ENCODE assay signal across 14 cellular contexts in genomic region chr12:120377611-120378010, GRCh38. TPM values are rescaled to one million over a fixed set of nuclear protein-coding genes. Genes with fewer than 3 reads are reported as not detected.
DNase-seq lines count a peak whose midpoint lies in the region; ATAC-seq and TF ChIP-seq lines count a peak whose summit lies in the region.
"Had no signal": no experiment of that assay in that cellular context is flagged by ENCODE, and none has a peak within 500 bp of the region (broad histone marks: within the 10 kb centered on the region; RNA-seq: fewer than 3 reads in every experiment).

No MANE protein-coding gene starts in this region.

- H3K27ac ChIP-seq in BLaER1 (no peak overlapping the region), DOHH2 (ENCODE audit: low read depth, low read length) (no peak overlapping the region)

- H3K36me3 ChIP-seq in BLaER1 (no peaks in the 10 kb centered on the region), DOHH2 (ENCODE audit: control insufficient read depth, low read length) (no peaks in the 10 kb centered on the region)

- H3K36me3 Mint-ChIP-seq in WTC11 (no peaks in the 10 kb centered on the region), neural crest cell (ENCODE audit: low read depth) (no peaks in the 10 kb centered on the region)
- H3K36me3 Mint-ChIP-seq: CD14-positive monocyte; CD8-positive, alpha-beta memory T cell; IgD-negative memory B cell had no signal

- ATAC-seq in WTC11: peak; percentile 24; the same call in 1 of the 2 replicates

- no peaks in the 10 kb centered on the region for H3K79me2 ChIP-seq in DOHH2 (ENCODE audit: control insufficient read depth, low read length)

- H3K9me3 Mint-ChIP-seq in WTC11 (no peaks in the 10 kb centered on the region), neural crest cell (no peaks in the 10 kb centered on the region)
- H3K9me3 Mint-ChIP-seq: CD8-positive, alpha-beta memory T cell; IgD-negative memory B cell had no signal

- H3K27me3 ChIP-seq in BLaER1 (peaks cover 13% of the 10 kb centered on the region), DOHH2 (ENCODE audit: control insufficient read depth, low read length) (peaks cover 23% of the 10 kb centered on the region)

- H4K20me1 ChIP-seq in BLaER1 (no peaks in the 10 kb centered on the region), DOHH2 (ENCODE audit: control insufficient read depth, insufficient read depth, low read depth, low read length) (no peaks in the 10 kb centered on the region)

- H3K9ac ChIP-seq in BLaER1: no peak overlapping the region

- TF ChIP-seq CTCF in DOHH2 (IDR thresholded peaks at IDR 0.05; ENCODE audit: low read depth, low read length, poor library complexity, severe bottlenecking) (no peak), WTC11 (IDR thresholded peaks at IDR 0.05) (no peak), neural crest cell (conservative IDR thresholded peaks at IDR 0.05) (no peak)

- H3K4me3 ChIP-seq in BLaER1 (no peak overlapping the region), DOHH2 (ENCODE audit: low read length) (no peak overlapping the region)

- H3K9me3 ChIP-seq in BLaER1: no peaks in the 10 kb centered on the region
- H3K9me3 ChIP-seq in DOHH2 (ENCODE audit: control insufficient read depth, insufficient read depth, low read length): no peaks in the 10 kb centered on the region
- H3K9me3 ChIP-seq: Caco-2 had no signal

- H3K27ac Mint-ChIP-seq in WTC11 (no peak overlapping the region), neural crest cell (ENCODE audit: unreplicated experiment) (peak overlapping the region; percentile 52)
- H3K27ac Mint-ChIP-seq: B cell, IgD-negative memory B cell had no signal

- no peak overlapping the region for H3K4me3 Mint-ChIP-seq in WTC11
- H3K4me3 Mint-ChIP-seq in neural crest cell: no peak overlapping the region
- H3K4me3 Mint-ChIP-seq: B cell; CD8-positive, alpha-beta memory T cell; IgD-negative memory B cell had no signal

- CTCF ChIA-PET in WTC11 (lab: Charles Lee): no interaction called here

- H3K4me1 ChIP-seq in BLaER1 (peaks cover 12% of the 10 kb centered on the region), DOHH2 (ENCODE audit: control insufficient read depth, low read length) (peaks cover 13% of the 10 kb centered on the region)

- POLR2A ChIA-PET in WTC11 (lab: Charles Lee): no interaction called here

- H3K4me1 Mint-ChIP-seq in WTC11 (peaks cover 26% of the 10 kb centered on the region), neural crest cell (peaks cover 17% of the 10 kb centered on the region)
- H3K4me1 Mint-ChIP-seq: CD8-positive, alpha-beta memory T cell had no signal

- H3K27me3 Mint-ChIP-seq in WTC11 (ENCODE audit: low read depth) (peaks cover 14% of the 10 kb centered on the region), neural crest cell (ENCODE audit: low read depth) (no peaks in the 10 kb centered on the region)

- DNase-seq in WTC11 (ENCODE audit: low spot score) (no peak), neural crest cell (ENCODE audit: low read depth, low spot score) (no peak), DMS53 (lab: John Stamatoyannopoulos, UW) (no peak), hepatic stellate cell (ENCODE audit: low spot score) (no peak)
- DNase-seq in activated CD4-positive, CD25-positive, alpha-beta regulatory T cell treated with anti-CD3 and anti-CD28 coated beads, Interleukin-2, amount 50 U/mL, for 72 hours: no peak
- DNase-seq: Caco-2; CD8-positive, alpha-beta memory T cell had no signal

- no peaks in the 10 kb centered on the region for H3F3A ChIP-seq in DOHH2 (ENCODE audit: control insufficient read depth, insufficient read depth)

- H3K9me2 ChIP-seq in DOHH2 (replicated peaks; ENCODE audit: control insufficient read depth, low read length): no peaks in the 10 kb centered on the region

- H3K4me2 ChIP-seq in BLaER1 (peak overlapping the region; percentile 34), DOHH2 (ENCODE audit: low read length) (peak overlapping the region; percentile 46)

TF ChIP-seq in WTC11, 78 proteins besides CTCF, POLR2A, EP300 and RAD21:
- no peak for TF ChIP-seq SMAD4 (CRISPR knock-in tag; IDR thresholded peaks at IDR 0.05)
- TF ChIP-seq, protein P1, sequence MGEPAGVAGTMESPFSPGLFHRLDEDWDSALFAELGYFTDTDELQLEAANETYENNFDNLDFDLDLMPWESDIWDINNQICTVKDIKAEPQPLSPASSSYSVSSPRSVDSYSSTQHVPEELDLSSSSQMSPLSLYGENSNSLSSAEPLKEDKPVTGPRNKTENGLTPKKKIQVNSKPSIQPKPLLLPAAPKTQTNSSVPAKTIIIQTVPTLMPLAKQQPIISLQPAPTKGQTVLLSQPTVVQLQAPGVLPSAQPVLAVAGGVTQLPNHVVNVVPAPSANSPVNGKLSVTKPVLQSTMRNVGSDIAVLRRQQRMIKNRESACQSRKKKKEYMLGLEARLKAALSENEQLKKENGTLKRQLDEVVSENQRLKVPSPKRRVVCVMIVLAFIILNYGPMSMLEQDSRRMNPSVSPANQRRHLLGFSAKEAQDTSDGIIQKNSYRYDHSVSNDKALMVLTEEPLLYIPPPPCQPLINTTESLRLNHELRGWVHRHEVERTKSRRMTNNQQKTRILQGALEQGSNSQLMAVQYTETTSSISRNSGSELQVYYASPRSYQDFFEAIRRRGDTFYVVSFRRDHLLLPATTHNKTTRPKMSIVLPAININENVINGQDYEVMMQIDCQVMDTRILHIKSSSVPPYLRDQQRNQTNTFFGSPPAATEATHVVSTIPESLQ (CRISPR knock-in tag; IDR thresholded peaks at IDR 0.05): no peak
- no peak for TF ChIP-seq FOXP1 (CRISPR knock-in tag; IDR thresholded peaks at IDR 0.05; ENCODE audit: borderline replicate concordance)
- TF ChIP-seq ZNF671 (CRISPR knock-in tag; IDR thresholded peaks at IDR 0.05): no peak
- TF ChIP-seq STAT6 (CRISPR knock-in tag; conservative IDR thresholded peaks at IDR 0.05; ENCODE audit: low read depth): no peak
- TF ChIP-seq CREM (CRISPR knock-in tag; IDR thresholded peaks at IDR 0.05): no peak

RNA-seq across cellular contexts. Expression of gene MSI1, which starts 8.6 kb away (rescaled TPM):
- total RNA-seq in WTC11 (2021) (64.5 to 71.9 TPM (median 71.5 TPM) in 3 replicates), neural crest cell (224 and 229 TPM in 2 replicates)
- total RNA-seq: B cell, HT-29 had no signal

RNA-seq across cellular contexts. Expression of gene PLA2G1B, which starts 50.0 kb away (rescaled TPM):
- 0.92 to 1.8 TPM (median 1.4 TPM) in 3 replicates for total RNA-seq in WTC11 (2021)
- total RNA-seq in neural crest cell: not detected in 2 replicates
- total RNA-seq: B cell; Caco-2; CD8-positive, alpha-beta memory T cell; Daoy; HT-29 had no signal
